In the genomic region with DNA sequence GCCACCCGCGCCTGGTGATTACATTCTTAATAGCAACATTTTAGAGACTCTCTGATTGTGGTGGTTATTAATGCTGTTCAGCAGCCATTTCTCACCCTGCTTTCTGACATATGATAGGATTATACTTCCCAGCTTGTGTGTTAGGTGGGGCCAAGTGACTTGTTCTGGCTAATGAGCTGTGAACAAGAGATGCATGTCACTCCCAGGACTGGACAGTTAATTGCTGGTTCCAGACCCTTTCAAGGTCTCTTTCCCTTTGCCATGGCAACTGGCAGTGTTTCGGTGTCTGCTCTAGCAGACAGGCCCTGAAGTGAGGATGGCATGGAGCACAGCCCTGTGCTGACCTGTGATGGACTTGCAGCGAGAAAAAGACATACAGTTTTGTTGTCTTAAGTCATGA, we compare ENCODE assay signal across 18 cellular contexts.
A peak's percentile ranks its signal among the peaks of the same experiment; 100 is the strongest.
DNase-seq lines count a peak whose midpoint lies in the region; ATAC-seq and TF ChIP-seq lines count a peak whose summit lies in the region.
"Had no signal": no experiment of that assay in that cellular context is flagged by ENCODE, and none has a peak within 500 bp of the region (broad histone marks: within the 10 kb centered on the region; RNA-seq: fewer than 3 reads in every experiment).

No MANE protein-coding gene starts in this region.

- no peak overlapping the region for H3K4me3 ChIP-seq in retinal pigment epithelial cell (ENCODE audit: low read length)
- H3K4me3 ChIP-seq: GM23248, SK-N-MC had no signal

- TF ChIP-seq CTCF in retinal pigment epithelial cell (conservative IDR thresholded peaks at IDR 0.05; ENCODE audit: low read depth, low read length), result no peak

- ATAC-seq in HG03139 (IDR thresholded peaks at IDR 0.05; ENCODE audit: unreplicated experiment), result no peak
- ATAC-seq: left colon; stimulated activated effector memory CD8-positive, alpha-beta T cell treated with anti-CD3 and anti-CD28 coated beads, Interleukin-12 subunit alpha, Interleukin-12 subunit beta, amount 100 ng/mL, for 72 hours had no signal

- peak; percentile 71 for DNase-seq in NCI-H2171 treated with DMSO at 0.1 percent for 48 hours (lab: John Stamatoyannopoulos, UW)
- no peak for DNase-seq in NCI-H2171 (lab: John Stamatoyannopoulos, UW)
- DNase-seq in NCI-H69 (lab: John Stamatoyannopoulos, UW), result peak; percentile 66
- peak; percentile 34 for DNase-seq in iPS-NIHi11 (ENCODE audit: low spot score)
- peak; percentile 89 for DNase-seq in retinal pigment epithelial cell (ENCODE audit: low read depth)
- DNase-seq in T-helper 9 cell, result no peak
- no peak for DNase-seq in DMS53 treated with DMSO at 0.1 percent for 48 hours (lab: John Stamatoyannopoulos, UW; ENCODE audit: unreplicated experiment)
- DNase-seq: CD8-positive, alpha-beta memory T cell; cerebellar nuclear complex; GF-D8; GM23248; KG1; left colon; NCI-H187; stimulated activated CD4-positive, alpha-beta T cell treated with anti-CD3 and anti-CD28 coated beads, Interleukin-2, amount 100 ng/mL, for 48 hours had no signal

Comparison
In these comparisons a context has a peak if more than half of its experiments do, and no peak if none do; other contexts are left out.
1. DNase-seq: peak in NCI-H2171 treated with DMSO at 0.1 percent for 48 hours (single experiment), NCI-H69 (single experiment), iPS-NIHi11 (single experiment) and retinal pigment epithelial cell (single experiment); none in NCI-H2171 (single experiment), T-helper 9 cell (single experiment) and DMS53 treated with DMSO at 0.1 percent for 48 hours (single experiment).